8 cellular contexts compared by ENCODE assay signal in the genomic region with DNA sequence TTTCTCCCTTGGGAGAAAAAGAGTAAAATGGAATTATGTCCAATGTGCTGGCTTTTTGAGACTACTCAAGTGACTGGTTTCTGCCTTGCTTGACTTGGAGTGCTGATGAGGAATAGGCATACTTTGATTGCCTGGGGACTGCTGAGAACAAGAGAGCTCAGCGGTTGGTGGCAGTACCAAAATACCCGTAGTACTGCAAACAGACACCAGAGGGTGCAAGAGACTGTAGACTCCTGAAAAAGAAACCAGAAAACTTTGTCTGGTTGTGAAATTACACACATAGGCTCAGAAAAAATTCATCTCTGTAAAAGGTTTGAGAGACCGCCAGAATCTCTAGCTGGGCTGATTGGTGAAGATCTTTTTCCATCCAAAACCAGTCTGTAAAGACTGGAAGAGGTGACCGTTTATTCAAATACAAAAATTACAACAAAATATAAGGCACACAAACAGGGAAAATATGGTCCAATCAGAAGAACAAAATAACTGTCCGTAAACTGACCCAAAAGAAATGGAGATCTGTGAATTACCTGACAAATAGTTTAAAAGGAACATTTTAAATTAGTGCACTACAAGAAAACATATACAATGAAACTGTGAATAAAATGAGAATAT. TPM values are rescaled to one million over a fixed set of nuclear protein-coding genes. Genes with fewer than 3 reads are reported as not detected.
A peak's percentile ranks its signal among the peaks of the same experiment; 100 is the strongest.
DNase-seq lines count a peak whose midpoint lies in the region; ATAC-seq and TF ChIP-seq lines count a peak whose summit lies in the region.

No MANE protein-coding gene starts in this region.

- H3K36me3 ChIP-seq in psoas muscle (ENCODE audit: insufficient read depth in 1 of 2, low read depth in 1 of 2) = no peaks in the 10 kb centered on the region

- DNase-seq in D341Med (ENCODE audit: low spot score) (peak; percentile 78), NCI-H748 (lab: John Stamatoyannopoulos, UW; ENCODE audit: unreplicated experiment) (peak; percentile 61), fibroblast of the conjunctiva (ENCODE audit: low read depth) (peak; percentile 65), psoas muscle (peak in 1 of 2 donors; percentile 10), NCI-H524 treated with DMSO at 0.1 percent for 48 hours (lab: John Stamatoyannopoulos, UW) (no peak)
- peak; percentile 13 for DNase-seq in activated CD8-positive, alpha-beta memory T cell treated with anti-CD3 and anti-CD28 coated beads, Interleukin-2, amount 50 U/mL, for 24 hours (ENCODE audit: extremely low read depth)

- TF ChIP-seq CTCF in psoas muscle (IDR thresholded peaks at IDR 0.05) = peak; percentile 49

- intact Hi-C loops in psoas muscle (cut with DNase I) = no loop called here

- peaks cover 14% of the 10 kb centered on the region for H3K9me3 ChIP-seq in psoas muscle

- no peak overlapping the region for H3K27ac ChIP-seq in psoas muscle

- ATAC-seq in GM19328 (IDR thresholded peaks at IDR 0.05; ENCODE audit: unreplicated experiment) (peak; percentile 96), HG03175 (IDR thresholded peaks at IDR 0.05; ENCODE audit: unreplicated experiment) (peak; percentile 99), psoas muscle (peak in 3 of 4 donors; percentile 57 to 66 (median 65))

- no peaks in the 10 kb centered on the region for H3K27me3 ChIP-seq in psoas muscle (ENCODE audit: insufficient read depth in 3 of 3, low read length in 2 of 3)

- no peaks in the 10 kb centered on the region for H3K4me1 ChIP-seq in psoas muscle

- H3K4me3 ChIP-seq in psoas muscle = no peak overlapping the region

- WGBS in psoas muscle, 3 donors = 63 to 64% (median 64%) methylated on average over 5 of the region's 5 CpGs

RNA-seq across cellular contexts. Expression of a gene that starts 18.5 kb away (rescaled TPM):
- 10 to 100 TPM in 1 of 4 donors, 1 to 10 TPM in 3; 6.3 to 13.2 (median 7.5) TPM for total RNA-seq in psoas muscle
- polyA plus RNA-seq in psoas muscle = 1 to 10 TPM; 4.7 to 7.6 (median 4.8) TPM
